In the genomic region with DNA sequence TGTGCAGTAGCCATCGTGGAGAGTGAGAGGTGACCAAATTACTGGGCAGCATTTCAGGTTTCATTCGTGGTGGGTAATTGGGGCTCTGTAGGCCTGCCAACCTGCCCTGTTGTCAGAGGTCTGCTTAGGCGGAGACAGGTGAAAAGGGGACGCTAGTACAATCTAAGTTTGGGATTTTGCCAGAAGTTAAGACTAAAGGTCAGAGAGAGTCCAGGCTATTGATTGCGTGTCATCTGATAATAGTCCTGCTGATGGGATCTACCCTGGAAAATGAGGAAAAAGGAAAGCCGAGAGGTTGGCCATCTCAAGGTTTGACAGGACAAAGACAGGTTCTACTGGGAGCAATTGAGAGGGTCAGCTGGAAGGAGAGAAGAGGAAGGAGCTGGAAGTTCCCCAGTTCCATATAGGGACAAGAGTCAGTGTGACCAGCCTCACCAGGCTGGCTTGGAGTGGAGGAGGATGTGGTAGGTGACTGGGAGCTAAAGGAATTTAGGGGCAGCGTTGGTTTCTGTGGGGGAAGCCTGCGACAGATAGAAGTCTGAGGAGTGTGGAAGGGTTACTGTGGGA, we compare ENCODE assay signal across 15 cellular contexts. TPM values are rescaled to one million over a fixed set of nuclear protein-coding genes. Genes with fewer than 3 reads are reported as not detected.
A peak's percentile ranks its signal among the peaks of the same experiment; 100 is the strongest.
DNase-seq lines count a peak whose midpoint lies in the region; ATAC-seq and FAIRE-seq lines count a peak whose summit lies in the region.
"Had no signal": no experiment of that assay in that cellular context is flagged by ENCODE, and none has a peak within 500 bp of the region (broad histone marks: within the 10 kb centered on the region; RNA-seq: fewer than 3 reads in every experiment).

No MANE protein-coding gene starts in this region.

- WGBS in trophoblast cell (ENCODE audit: extremely low coverage, insufficient coverage, insufficient read length): no CpG with 5 or more reads among the region's 8 CpGs

- peak overlapping the region; percentile 14 for H3K14ac ChIP-seq in trophoblast cell (ENCODE audit: low read length)

- H2AFZ ChIP-seq in trophoblast cell (ENCODE audit: insufficient read depth, low read length, poor library complexity): no peak overlapping the region

- no peak overlapping the region for H2BK12ac ChIP-seq in trophoblast cell (ENCODE audit: low read length)

- peaks cover 12% of the 10 kb centered on the region for H3K4me1 Mint-ChIP-seq in T-helper 2 cell treated with Interferon-gamma antibody and Interleukin-4, amounts not matched to agents 5 μg/mL and 100 μg/mL, for 36 hours (ENCODE audit: low read depth)

- H3K9ac ChIP-seq in trophoblast cell (ENCODE audit: low read length): no peak overlapping the region

- H3K27me3 Mint-ChIP-seq in T-helper 2 cell treated with Interferon-gamma antibody and Interleukin-4, amounts not matched to agents 5 μg/mL and 100 μg/mL, for 36 hours (ENCODE audit: low read depth): no peaks in the 10 kb centered on the region

- no peaks in the 10 kb centered on the region for H3K36me3 ChIP-seq in trophoblast cell (ENCODE audit: control insufficient read depth in 1 of 2, insufficient read depth in 2 of 2, low read length in 2 of 2)

- peaks cover 10 to 18% of the 10 kb centered on the region in 2 experiments for H3K4me1 ChIP-seq in trophoblast cell (ENCODE audit: control insufficient read depth in 1 of 2, insufficient read depth in 2 of 2, low read length in 2 of 2)

- no peaks in the 10 kb centered on the region for H3K27me3 ChIP-seq in trophoblast cell (ENCODE audit: insufficient read depth, low read length)
- H3K27me3 ChIP-seq: esophagus muscularis mucosa had no signal

- H4K8ac ChIP-seq in trophoblast cell (ENCODE audit: low read depth, low read length): peak overlapping the region; percentile 45

- no peak overlapping the region for H3K27ac Mint-ChIP-seq in T-helper 2 cell treated with Interferon-gamma antibody and Interleukin-4, amounts not matched to agents 5 μg/mL and 100 μg/mL, for 36 hours

- H3K9me3 Mint-ChIP-seq in T-helper 2 cell treated with Interferon-gamma antibody and Interleukin-4, amounts not matched to agents 5 μg/mL and 100 μg/mL, for 36 hours: no peaks in the 10 kb centered on the region

- H2BK5ac ChIP-seq in trophoblast cell (ENCODE audit: low read depth, low read length, poor library complexity): no peak overlapping the region

- no peaks in the 10 kb centered on the region for H3K79me1 ChIP-seq in trophoblast cell (ENCODE audit: low read length)

- H3K4ac ChIP-seq in trophoblast cell (ENCODE audit: low read depth, low read length): no peak overlapping the region

- H3K18ac ChIP-seq in trophoblast cell (ENCODE audit: low read length): peak overlapping the region; percentile 34

- H3K23ac ChIP-seq in trophoblast cell (ENCODE audit: low read length): no peak overlapping the region

- H4K12ac ChIP-seq in trophoblast cell (ENCODE audit: low read depth, low read length): no peak overlapping the region

- H3K79me2 ChIP-seq in trophoblast cell (ENCODE audit: control insufficient read depth, insufficient read depth, low read length, poor library complexity): peaks cover 1% of the 10 kb centered on the region

- H3K4me3 ChIP-seq in trophoblast cell (ENCODE audit: low read depth, low read length): no peak overlapping the region
- H3K4me3 ChIP-seq: esophagus muscularis mucosa had no signal

- no peak overlapping the region for H4K91ac ChIP-seq in trophoblast cell (ENCODE audit: low read depth, low read length)

- H2BK120ac ChIP-seq in trophoblast cell (ENCODE audit: insufficient read depth, low read length, poor library complexity): no peak overlapping the region

- H3K4me3 Mint-ChIP-seq in T-helper 2 cell treated with Interferon-gamma antibody and Interleukin-4, amounts not matched to agents 5 μg/mL and 100 μg/mL, for 36 hours: no peak overlapping the region

- no peak overlapping the region for H3K4me2 ChIP-seq in trophoblast cell (ENCODE audit: low read length)

- H2AK5ac ChIP-seq in trophoblast cell (ENCODE audit: low read length): no peak overlapping the region

- DNase-seq in EH (ENCODE audit: low read depth) (peak; percentile 87), RCC 7860 (ENCODE audit: low spot score) (peak; percentile 90), left ventricle myocardium superior (no peak), trophoblast cell (no peak), NCI-H748 treated with DMSO at 0.1 percent for 48 hours (lab: John Stamatoyannopoulos, UW) (no peak)
- DNase-seq in T-helper 2 cell treated with Interferon-gamma antibody and Interleukin-4, amounts not matched to agents 5 μg/mL and 100 μg/mL, for 36 hours (ENCODE audit: low spot score): no peak
- no peak for DNase-seq in activated naive CD4-positive, alpha-beta T cell treated with anti-CD3 and anti-CD28 coated beads, Interleukin-2, amount 50 U/mL, for 16 hours
- DNase-seq: activated CD4-positive, alpha-beta T cell treated with anti-CD3 and anti-CD28 coated beads for 4 hours; activated T-cell treated with anti-CD3 and anti-CD28 coated beads, Interleukin-2, amount 50 U/mL, for 1 hour; NCI-H1436; NCI-H446 treated with DMSO at 0.1 percent for 48 hours; nucleus accumbens had no signal

- intact Hi-C loops in left ventricle myocardium superior (cut with micrococcal nuclease): no loop called here

- H3K27ac ChIP-seq in trophoblast cell (ENCODE audit: low read depth, low read length): no peak overlapping the region
- H3K27ac ChIP-seq: esophagus muscularis mucosa had no signal

- ATAC-seq in left ventricle myocardium superior: peak; percentile 17
- no peak for ATAC-seq in HG02885 (IDR thresholded peaks at IDR 0.05; ENCODE audit: poor library complexity, unreplicated experiment)

- H3K36me3 Mint-ChIP-seq in T-helper 2 cell treated with Interferon-gamma antibody and Interleukin-4, amounts not matched to agents 5 μg/mL and 100 μg/mL, for 36 hours (ENCODE audit: low read depth): peaks cover 2% of the 10 kb centered on the region

- FAIRE-seq in RCC 7860 (lab: Jason Lieb, UNC): peak; percentile 76
- FAIRE-seq: colon had no signal

- no peaks in the 10 kb centered on the region for H3K9me3 ChIP-seq in trophoblast cell (ENCODE audit: insufficient read depth, low read depth, low read length)
- H3K9me3 ChIP-seq: esophagus muscularis mucosa had no signal

RNA-seq across cellular contexts. Expression of a gene that starts 10.9 kb away (rescaled TPM):
- total RNA-seq in left ventricle myocardium superior: 44.9 TPM
- polyA plus RNA-seq in trophoblast cell (2013): 11.8 and 12.1 TPM in 2 replicates

Comparison
In these comparisons a context has a peak if more than half of its experiments do, and no peak if none do; other contexts are left out.
1. DNase-seq: peak in EH (single experiment) and RCC 7860 (single experiment); none in left ventricle myocardium superior (single experiment), trophoblast cell (0 of 2), T-helper 2 cell treated with Interferon-gamma antibody and Interleukin-4, amounts not matched to agents 5 μg/mL and 100 μg/mL, for 36 hours (single experiment), NCI-H748 treated with DMSO at 0.1 percent for 48 hours (single experiment) and activated naive CD4-positive, alpha-beta T cell treated with anti-CD3 and anti-CD28 coated beads, Interleukin-2, amount 50 U/mL, for 16 hours (single experiment).